ENCODE assay signal across 10 cellular contexts in genomic region chr1:1295154-1295923, GRCh38. TPM values are rescaled to one million over a fixed set of nuclear protein-coding genes. Genes with fewer than 3 reads are reported as not detected.
DNase-seq lines count a peak whose midpoint lies in the region; FAIRE-seq and TF ChIP-seq lines count a peak whose summit lies in the region.
"Had no signal": no experiment of that assay in that cellular context is flagged by ENCODE, and none has a peak within 500 bp of the region (broad histone marks: within the 10 kb centered on the region; RNA-seq: fewer than 3 reads in every experiment).

No MANE protein-coding gene starts in this region.

- no peak overlapping the region for H3K18ac ChIP-seq in H1 (ENCODE audit: extremely low read depth, low read length)

- TF ChIP-seq CTCF in H1 (IDR thresholded peaks at IDR 0.05; ENCODE audit: control extremely low read depth in 1 of 3, insufficient read depth in 1 of 3, low read depth in 1 of 3, low read length in 3 of 3): no peak

- peaks cover 0 to 3% (median 0%) of the 10 kb centered on the region in 4 experiments; a peak in 1 of 7 replicates for H3K27me3 ChIP-seq in H1 (replicated peaks in 1 of 4; ENCODE audit: control insufficient read depth in 3 of 4, extremely low read depth in 1 of 4, insufficient read depth in 3 of 4, low read length in 3 of 4)

- no peaks in the 10 kb centered on the region for H3K79me2 ChIP-seq in H1 (ENCODE audit: control insufficient read depth in 1 of 2, insufficient read depth in 2 of 2, low read length in 2 of 2)

- H3K9me3 ChIP-seq in H1 (ENCODE audit: insufficient read depth in 2 of 2, low read depth in 1 of 2, low read length in 1 of 2): no peaks in the 10 kb centered on the region

- H4K8ac ChIP-seq in H1 (ENCODE audit: extremely low read depth, insufficient read depth, low read length): peak overlapping the region; percentile 25; the same call in 1 of the 2 replicates

- H2AK5ac ChIP-seq in H1 (ENCODE audit: low read depth, low read length): no peak overlapping the region

- no peak for FAIRE-seq in H1 (lab: Jason Lieb, UNC)

- no peaks in the 10 kb centered on the region for H3K23me2 ChIP-seq in H1 (ENCODE audit: low read depth, low read length)

- no peak for DNase-seq in H1 (ENCODE audit: low read depth in 1 of 2, low spot score in 2 of 2)
- DNase-seq in C1 segment of cervical spinal cord (lab: John Stamatoyannopoulos, UW): no peak
- DNase-seq: ACHN; CD8-positive, alpha-beta T cell; EL; MM.1S; NCI-H1105 treated with DMSO at 0.1 percent for 48 hours; NCI-H1930; NCI-H510A treated with DMSO at 0.1 percent for 48 hours; SW 1271 had no signal

- POLR2A ChIA-PET in H1 (lab: Charles Lee; ENCODE audit: partially characterized antibody): interaction anchor here (0.6 to 1.7 kb wide), 8 partner anchors 14 to 57 kb away, joined by 3 to 6 read pairs (median 4); partner anchors contain the start of gene TAS1R3

- H3K4me1 ChIP-seq in H1 (replicated peaks in 1 of 4; ENCODE audit: control insufficient read depth in 3 of 4, insufficient read depth in 4 of 4, low read length in 3 of 4): peaks cover 0 to 12% (median 0%) of the 10 kb centered on the region in 4 experiments; a peak in 2 of 7 replicates

- no peak overlapping the region for H3K4me3 ChIP-seq in H1 (ENCODE audit: extremely low read depth in 1 of 4, insufficient read depth in 2 of 4, low read depth in 3 of 4, low read length in 4 of 4)

- CTCF ChIA-PET in H1 (lab: Charles Lee; ENCODE audit: partially characterized antibody): interaction anchor here (0.8 to 1.0 kb wide), 4 partner anchors 10 to 320 kb away, joined by 3 to 5 read pairs (median 4); partner anchors contain the start of genes B3GALT6 and SDF4

- no peak for TF ChIP-seq EP300 in H1 (IDR thresholded peaks at IDR 0.05; ENCODE audit: borderline replicate concordance in 1 of 2, low read depth in 2 of 2, low read length in 2 of 2)

- no peak overlapping the region for H3K14ac ChIP-seq in H1 (ENCODE audit: insufficient read length)

- no peak overlapping the region for H3K23ac ChIP-seq in H1 (ENCODE audit: insufficient read length)

- H2BK5ac ChIP-seq in H1 (ENCODE audit: low read depth, low read length): no peak overlapping the region

- H3K4ac ChIP-seq in H1 (replicated peaks; ENCODE audit: insufficient read length, low read depth, low read length): no peak overlapping the region

- H2BK20ac ChIP-seq in H1 (ENCODE audit: low read length): no peak overlapping the region

- H4K20me1 ChIP-seq in H1 (replicated peaks in 1 of 2; ENCODE audit: control insufficient read depth in 1 of 2, insufficient read depth in 2 of 2, low read length in 2 of 2): peaks cover 6 to 12% of the 10 kb centered on the region in 2 experiments

- H2BK12ac ChIP-seq in H1 (ENCODE audit: low read depth, low read length): no peak overlapping the region

- WGBS in H1 (ENCODE audit: extremely low coverage in 1 of 2, insufficient coverage in 1 of 2, insufficient read length in 1 of 2, insufficient replicate concordance in 2 of 2, low coverage in 1 of 2, low lambda C conversion rate in 2 of 2, missing lambda C conversion rate in 1 of 2), 2 experiments: 95% methylated on average over 19 of the region's 35 CpGs; no CpG with 5 or more reads in 1 of the 2 experiments

- no peaks in the 10 kb centered on the region for H3K79me1 ChIP-seq in H1 (ENCODE audit: low read depth, low read length)

- peaks cover 0 to 7% (median 0%) of the 10 kb centered on the region in 4 experiments; a peak in 1 of 8 replicates for H3K36me3 ChIP-seq in H1 (ENCODE audit: control insufficient read depth in 2 of 4, insufficient read depth in 4 of 4, low read length in 3 of 4)

- no peak overlapping the region for H3K9ac ChIP-seq in H1 (replicated peaks in 1 of 4; ENCODE audit: extremely low read depth in 1 of 4, low read depth in 3 of 4, low read length in 3 of 4)

- H2AFZ ChIP-seq in H1 (ENCODE audit: low read length): no peak overlapping the region

- no peak overlapping the region for H3K4me2 ChIP-seq in H1 (ENCODE audit: insufficient read depth in 1 of 2, low read depth in 2 of 2, low read length in 2 of 2)

- H2BK15ac ChIP-seq in H1 (ENCODE audit: low read length): no peak overlapping the region

- TF ChIP-seq POLR2A in H1 (IDR thresholded peaks at IDR 0.05; ENCODE audit: control extremely low read depth in 1 of 2, low read depth in 2 of 2, low read length in 2 of 2): no peak

- no peak overlapping the region for H2BK120ac ChIP-seq in H1 (replicated peaks; ENCODE audit: low read depth, low read length)

- H3K56ac ChIP-seq in H1 (replicated peaks; ENCODE audit: insufficient read length, low read depth, low read length): no peak overlapping the region

- TF ChIP-seq RAD21 in H1 (IDR thresholded peaks at IDR 0.05 in 1 of 2, conservative IDR thresholded peaks at IDR 0.05 in 1 of 2; ENCODE audit: low read depth in 2 of 2, low read length in 2 of 2): no peak

- no peak overlapping the region for H4K5ac ChIP-seq in H1 (ENCODE audit: insufficient read length, low read depth, low read length)

- no peak overlapping the region for H3K27ac ChIP-seq in H1 (ENCODE audit: low read depth, low read length)

- no peak overlapping the region for H4K91ac ChIP-seq in H1 (replicated peaks; ENCODE audit: insufficient read length, low read length)

TF ChIP-seq in H1, 55 proteins besides CTCF, POLR2A, EP300 and RAD21 (continues in another document):
- TF ChIP-seq CREB1 (IDR thresholded peaks at IDR 0.05): no peak
- no peak for TF ChIP-seq SUZ12 (IDR thresholded peaks at IDR 0.05; ENCODE audit: low read length)
- TF ChIP-seq MAX (IDR thresholded peaks at IDR 0.05): no peak
- no peak for TF ChIP-seq BCL11A (IDR thresholded peaks at IDR 0.05; ENCODE audit: low read depth in 2 of 2, low read length in 2 of 2)
- TF ChIP-seq SAP30 (IDR thresholded peaks at IDR 0.05; ENCODE audit: insufficient read depth, insufficient replicate concordance, low read length): no peak
- no peak for TF ChIP-seq PHF8 (conservative IDR thresholded peaks at IDR 0.05; ENCODE audit: low read depth, low read length)
- no peak for TF ChIP-seq ZNF274 (IDR thresholded peaks at IDR 0.05; ENCODE audit: borderline replicate concordance, extremely low read depth, low read length)

RNA-seq across cellular contexts. Expression of gene ACAP3, which starts 12.4 kb away (rescaled TPM):
- 26.5 and 28.3 TPM in 2 replicates for total RNA-seq in H1 (2021; fragmentation: NEBNext Ultra II Directional; extraction: Animal tissue kit (Norgen Biotek cat#: 25700))
- 14.8 and 30.0 TPM in 2 replicates for polyA plus RNA-seq in H1 (2011; rRNA removed)
- 28.0 TPM for polyA plus RNA-seq in H1 (2011; cell fraction: cytosol; rRNA removed)
- polyA plus RNA-seq in H1 (2011; cell fraction: nucleus; rRNA removed): 219 TPM
- polyA plus RNA-seq in H1 (2012, experiment 1 of 2): 20.5 to 39.7 TPM (median 32.1 TPM) in 4 replicates
- 14.0 TPM for polyA plus RNA-seq in H1 (2012, experiment 2 of 2)
- polyA plus RNA-seq in H1 (2013, experiment 1 of 2): 12.2 TPM
- polyA plus RNA-seq in H1 (2013, experiment 2 of 2): 12.2 TPM
- 9.1 and 13.0 TPM in 2 replicates for polyA minus RNA-seq in H1 (2011; rRNA and poly(A)+ RNA removed)
- 26.1 TPM for polyA minus RNA-seq in H1 (2011; cell fraction: cytosol; rRNA and poly(A)+ RNA removed)
- 39.2 TPM for polyA minus RNA-seq in H1 (2011; cell fraction: nucleus; rRNA and poly(A)+ RNA removed)

RNA-seq across cellular contexts. Expression of gene PUSL1, which starts 13.1 kb away (rescaled TPM):
- total RNA-seq in H1 (2021; fragmentation: NEBNext Ultra II Directional; extraction: Animal tissue kit (Norgen Biotek cat#: 25700)): 38.8 and 40.1 TPM in 2 replicates
- polyA plus RNA-seq in H1 (2011; rRNA removed): 87.4 and 108 TPM in 2 replicates
- polyA plus RNA-seq in H1 (2011; cell fraction: cytosol; rRNA removed): 56.9 TPM
- polyA plus RNA-seq in H1 (2011; cell fraction: nucleus; rRNA removed): 65.9 TPM
- 19.3 to 37.6 TPM (median 34.0 TPM) in 4 replicates for polyA plus RNA-seq in H1 (2012, experiment 1 of 2)
- polyA plus RNA-seq in H1 (2012, experiment 2 of 2): 38.4 TPM
- 27.2 TPM for polyA plus RNA-seq in H1 (2013, experiment 1 of 2)
- 25.7 TPM for polyA plus RNA-seq in H1 (2013, experiment 2 of 2)
- polyA minus RNA-seq in H1 (2011; rRNA and poly(A)+ RNA removed): 8.7 and 9.3 TPM in 2 replicates
- polyA minus RNA-seq in H1 (2011; cell fraction: cytosol; rRNA and poly(A)+ RNA removed): 14.0 TPM
- polyA minus RNA-seq in H1 (2011; cell fraction: nucleus; rRNA and poly(A)+ RNA removed): 30.1 TPM

RNA-seq across cellular contexts. Expression of gene SCNN1D, which starts 15.1 kb away (rescaled TPM):
- total RNA-seq in H1 (2021; fragmentation: NEBNext Ultra II Directional; extraction: Animal tissue kit (Norgen Biotek cat#: 25700)): 0.90 and 1.2 TPM in 2 replicates
- polyA plus RNA-seq in H1 (2011; rRNA removed): 2.5 and 4.1 TPM in 2 replicates
- polyA plus RNA-seq in H1 (2011; cell fraction: cytosol; rRNA removed): 3.6 TPM
- 29.6 TPM for polyA plus RNA-seq in H1 (2011; cell fraction: nucleus; rRNA removed)
- polyA plus RNA-seq in H1 (2012, experiment 1 of 2): 1.3 to 4.3 TPM (median 2.9 TPM) in 4 replicates
- 0.54 TPM for polyA plus RNA-seq in H1 (2012, experiment 2 of 2)
- polyA plus RNA-seq in H1 (2013, experiment 1 of 2): 1.8 TPM
- 1.0 TPM for polyA plus RNA-seq in H1 (2013, experiment 2 of 2)
- polyA minus RNA-seq in H1 (2011; rRNA and poly(A)+ RNA removed): 0.24 and 0.38 TPM in 2 replicates
- 0.66 TPM for polyA minus RNA-seq in H1 (2011; cell fraction: cytosol; rRNA and poly(A)+ RNA removed)
- polyA minus RNA-seq in H1 (2011; cell fraction: nucleus; rRNA and poly(A)+ RNA removed): 2.7 TPM

RNA-seq across cellular contexts. Expression of gene UBE2J2, which starts 21.7 kb away (rescaled TPM):
- 67.2 and 67.9 TPM in 2 replicates for total RNA-seq in H1 (2021; fragmentation: NEBNext Ultra II Directional; extraction: Animal tissue kit (Norgen Biotek cat#: 25700))
- polyA plus RNA-seq in H1 (2011; rRNA removed): 33.6 and 47.3 TPM in 2 replicates
- 50.1 TPM for polyA plus RNA-seq in H1 (2011; cell fraction: cytosol; rRNA removed)
- 42.9 TPM for polyA plus RNA-seq in H1 (2011; cell fraction: nucleus; rRNA removed)
- 46.0 to 58.9 TPM (median 47.8 TPM) in 4 replicates for polyA plus RNA-seq in H1 (2012, experiment 1 of 2)
- polyA plus RNA-seq in H1 (2012, experiment 2 of 2): 63.2 TPM
- polyA plus RNA-seq in H1 (2013, experiment 1 of 2): 40.4 TPM
- polyA plus RNA-seq in H1 (2013, experiment 2 of 2): 38.8 TPM
- 10.8 and 14.2 TPM in 2 replicates for polyA minus RNA-seq in H1 (2011; rRNA and poly(A)+ RNA removed)
- 26.9 TPM for polyA minus RNA-seq in H1 (2011; cell fraction: cytosol; rRNA and poly(A)+ RNA removed)
- 40.3 TPM for polyA minus RNA-seq in H1 (2011; cell fraction: nucleus; rRNA and poly(A)+ RNA removed)

RNA-seq across cellular contexts. Expression of gene INTS11, which starts 29.1 kb away (rescaled TPM):
- 113 and 116 TPM in 2 replicates for total RNA-seq in H1 (2021; fragmentation: NEBNext Ultra II Directional; extraction: Animal tissue kit (Norgen Biotek cat#: 25700))
- polyA plus RNA-seq in H1 (2011; rRNA removed): 243 and 324 TPM in 2 replicates
- polyA plus RNA-seq in H1 (2011; cell fraction: cytosol; rRNA removed): 210 TPM
- polyA plus RNA-seq in H1 (2011; cell fraction: nucleus; rRNA removed): 662 TPM
- polyA plus RNA-seq in H1 (2012, experiment 1 of 2): 121 to 180 TPM (median 164 TPM) in 4 replicates
- 131 TPM for polyA plus RNA-seq in H1 (2012, experiment 2 of 2)
- polyA plus RNA-seq in H1 (2013, experiment 1 of 2): 99.2 TPM
- 89.5 TPM for polyA plus RNA-seq in H1 (2013, experiment 2 of 2)
- 115 and 144 TPM in 2 replicates for polyA minus RNA-seq in H1 (2011; rRNA and poly(A)+ RNA removed)
- polyA minus RNA-seq in H1 (2011; cell fraction: cytosol; rRNA and poly(A)+ RNA removed): 86.7 TPM
- polyA minus RNA-seq in H1 (2011; cell fraction: nucleus; rRNA and poly(A)+ RNA removed): 144 TPM
